Comparison of ENCODE assay signal across 27 cellular contexts in genomic region chr4:163693211-163693610, GRCh38.
DNase-seq lines count a peak whose midpoint lies in the region; ATAC-seq and TF ChIP-seq lines count a peak whose summit lies in the region.
"Had no signal": no experiment of that assay in that cellular context is flagged by ENCODE, and none has a peak within 500 bp of the region (broad histone marks: within the 10 kb centered on the region; RNA-seq: fewer than 3 reads in every experiment).

No MANE protein-coding gene starts in this region.

- ATAC-seq in GM18498 (IDR thresholded peaks at IDR 0.05; ENCODE audit: unreplicated experiment) (no peak), HG02678 (IDR thresholded peaks at IDR 0.05; ENCODE audit: unreplicated experiment) (no peak)
- ATAC-seq: CD8-positive, alpha-beta T cell; gastrocnemius medialis; psoas muscle had no signal

- H3K4me1 ChIP-seq in GM23248 (ENCODE audit: insufficient read depth), result no peaks in the 10 kb centered on the region
- H3K4me1 ChIP-seq: adrenal gland, gastrocnemius medialis, psoas muscle had no signal

- DNase-seq in GM23248 (peak; percentile 16), RPMI7951 (ENCODE audit: low read depth) (peak; percentile 10), choroid plexus epithelial cell (ENCODE audit: low read depth) (peak; percentile 53), skeletal muscle cell (ENCODE audit: low read depth) (peak; percentile 34), NCI-H2196 treated with DMSO at 0.1 percent for 48 hours (lab: John Stamatoyannopoulos, UW; ENCODE audit: unreplicated experiment) (no peak), HuH-7.5 (ENCODE audit: low spot score) (no peak)
- DNase-seq: activated naive CD4-positive, alpha-beta T cell; activated T-cell treated with anti-CD3 and anti-CD28 coated beads, Interleukin-2, amount 50 U/mL, for 1 hour; adrenal gland; CD8-positive, alpha-beta T cell; cerebellar nuclear complex; DMS153; erythroblast; gastrocnemius medialis; Karpas-422; NCI-H1048; NCI-H187 treated with DMSO at 0.1 percent for 48 hours; NCI-H345; NCI-H82; OCI-M1; psoas muscle; SHP77; stimulated activated CD4-positive, alpha-beta T cell treated with anti-CD3 and anti-CD28 coated beads, Interleukin-1b, Interleukin-23, amount 100 ng/mL, for 48 hours had no signal

- H3K9ac ChIP-seq in GM23248, result no peak overlapping the region

- TF ChIP-seq CTCF in choroid plexus epithelial cell (conservative IDR thresholded peaks at IDR 0.05; ENCODE audit: low read depth, low read length), result no peak

- no peak overlapping the region for H3K4me3 ChIP-seq in GM23248
- no peak overlapping the region for H3K4me3 ChIP-seq in choroid plexus epithelial cell (ENCODE audit: low read depth, low read length)
- no peak overlapping the region for H3K4me3 ChIP-seq in skeletal muscle cell (ENCODE audit: low read depth, low read length)
- H3K4me3 ChIP-seq: adrenal gland, gastrocnemius medialis, psoas muscle, skin epidermis had no signal

- H3F3A ChIP-seq in GM23248 (ENCODE audit: insufficient read depth), result no peaks in the 10 kb centered on the region

- H3K9me2 ChIP-seq in GM23248 (ENCODE audit: insufficient read depth), result no peaks in the 10 kb centered on the region

- H3K4me2 ChIP-seq in GM23248 (ENCODE audit: unreplicated experiment), result no peak overlapping the region

- no peaks in the 10 kb centered on the region for H3K36me3 ChIP-seq in GM23248 (ENCODE audit: low read depth)
- H3K36me3 ChIP-seq: adrenal gland, gastrocnemius medialis, neutrophil had no signal

- H3K79me2 ChIP-seq in GM23248 (ENCODE audit: insufficient read depth), result no peaks in the 10 kb centered on the region

- in situ Hi-C loops in GM23248 (cut with MboI), result no loop called here

- H3K27me3 ChIP-seq in GM23248 (replicated peaks; ENCODE audit: insufficient read depth), result no peaks in the 10 kb centered on the region
- H3K27me3 ChIP-seq: adrenal gland, gastrocnemius medialis, neutrophil had no signal

- H3K27ac ChIP-seq in GM23248, result no peak overlapping the region
- H3K27ac ChIP-seq: adrenal gland, gastrocnemius medialis, neutrophil, psoas muscle, skin epidermis had no signal

- H3K9me3 ChIP-seq in GM23248 (ENCODE audit: low read depth), result no peaks in the 10 kb centered on the region
- H3K9me3 ChIP-seq: adrenal gland, gastrocnemius medialis, neutrophil, psoas muscle had no signal

- no peaks in the 10 kb centered on the region for H4K20me1 ChIP-seq in GM23248 (ENCODE audit: insufficient read depth)

- no peak overlapping the region for H2AFZ ChIP-seq in GM23248

Comparison
In these comparisons a context has a peak if more than half of its experiments do, and no peak if none do; other contexts are left out.
1. DNase-seq: peak in GM23248 (single experiment), RPMI7951 (single experiment), choroid plexus epithelial cell (single experiment) and skeletal muscle cell (single experiment); none in NCI-H2196 treated with DMSO at 0.1 percent for 48 hours (single experiment) and HuH-7.5 (single experiment).